Comparison of ENCODE assay signal across 9 cellular contexts in genomic region chr22:36026741-36027140, GRCh38. TPM values are rescaled to one million over a fixed set of nuclear protein-coding genes. Genes with fewer than 3 reads are reported as not detected.
DNase-seq lines count a peak whose midpoint lies in the region; ATAC-seq and TF ChIP-seq lines count a peak whose summit lies in the region.
"Had no signal": no experiment of that assay in that cellular context is flagged by ENCODE, and none has a peak within 500 bp of the region (broad histone marks: within the 10 kb centered on the region; RNA-seq: fewer than 3 reads in every experiment).

No MANE protein-coding gene starts in this region.

- peak overlapping the region; percentile 93 for H3K9ac ChIP-seq in GM23248

- peaks cover 8% of the 10 kb centered on the region for H3K9me3 Mint-ChIP-seq in glutamatergic neuron (ENCODE audit: unreplicated experiment)

- H3K4me1 ChIP-seq in GM23248 (ENCODE audit: insufficient read depth) = peaks cover 32% of the 10 kb centered on the region

- peak overlapping the region; percentile 95 for H3K4me3 Mint-ChIP-seq in glutamatergic neuron (ENCODE audit: unreplicated experiment)

- H3K27me3 Mint-ChIP-seq in glutamatergic neuron (ENCODE audit: unreplicated experiment) = peaks cover 2% of the 10 kb centered on the region

- no peaks in the 10 kb centered on the region for H4K20me1 ChIP-seq in GM23248 (ENCODE audit: insufficient read depth)

- peaks cover 42% of the 10 kb centered on the region for H3F3A ChIP-seq in GM23248 (ENCODE audit: insufficient read depth)

- peaks cover 64% of the 10 kb centered on the region for H3K79me2 ChIP-seq in GM23248 (ENCODE audit: insufficient read depth)

- no peaks in the 10 kb centered on the region for H3K36me3 ChIP-seq in GM23248 (ENCODE audit: low read depth)

- DNase-seq in GM23248 (peak; percentile 64), SK-MEL-5 (ENCODE audit: low read depth, low spot score) (peak; percentile 47), glutamatergic neuron (no peak), mesenteric fat pad (ENCODE audit: low spot score) (no peak)
- DNase-seq: activated CD8-positive, alpha-beta memory T cell treated with anti-CD3 and anti-CD28 coated beads for 24 hours had no signal

- H2AFZ ChIP-seq in GM23248 = no peak overlapping the region

- peaks cover 24% of the 10 kb centered on the region for H3K4me1 Mint-ChIP-seq in glutamatergic neuron (ENCODE audit: low read depth, unreplicated experiment)

- no peaks in the 10 kb centered on the region for H3K9me3 ChIP-seq in GM23248 (ENCODE audit: low read depth)

- peak overlapping the region; percentile 88 for H3K4me2 ChIP-seq in GM23248 (ENCODE audit: unreplicated experiment)

- H3K27ac ChIP-seq in GM23248 = peak overlapping the region; percentile 74
- H3K27ac ChIP-seq in skin epidermis = peak overlapping the region in 14 of 21 experiments; percentile 6 to 92 (median 55)

- no peaks in the 10 kb centered on the region for H3K9me2 ChIP-seq in GM23248 (ENCODE audit: insufficient read depth)

- H3K27me3 ChIP-seq in GM23248 (replicated peaks; ENCODE audit: insufficient read depth) = no peaks in the 10 kb centered on the region

- no peak for TF ChIP-seq CTCF in glutamatergic neuron (IDR thresholded peaks at IDR 0.05; ENCODE audit: partially characterized antibody, unreplicated experiment)

- no peaks in the 10 kb centered on the region for H3K36me3 Mint-ChIP-seq in glutamatergic neuron (ENCODE audit: unreplicated experiment)

- in situ Hi-C loops in GM23248 (cut with MboI) = no loop called here
- in situ Hi-C loops in SK-MEL-5 (cut with HindIII; ENCODE audit: low pct_unique_long_range_greater_than_20kb, low sequenced_read_pairs) = no loop called here

- H3K4me3 ChIP-seq in GM23248 (peak overlapping the region; percentile 98), skin epidermis (peak overlapping the region in 4 of 7 experiments; percentile 5 to 76 (median 73))

- peak overlapping the region; percentile 19 for H3K27ac Mint-ChIP-seq in glutamatergic neuron (ENCODE audit: unreplicated experiment)

- no peak for ATAC-seq in GM19397 (IDR thresholded peaks at IDR 0.05; ENCODE audit: unreplicated experiment)
- ATAC-seq in GM21390 (IDR thresholded peaks at IDR 0.05; ENCODE audit: unreplicated experiment) = no peak
- no peak for ATAC-seq in GM18870 (IDR thresholded peaks at IDR 0.05; ENCODE audit: unreplicated experiment)

RNA-seq across cellular contexts. Expression of gene RBFOX2, which starts 1.9 kb away (rescaled TPM):
- 136 and 139 TPM in 2 replicates for total RNA-seq in GM23248 (2014; rRNA removed; shearing (Covaris generic))
- 127 and 135 TPM in 2 replicates for polyA plus RNA-seq in GM23248 (2016; fragmentation: Nextera tagmentation; extraction: Ambion mirVana)
- total RNA-seq in SK-MEL-5 (2014; rRNA removed; shearing (Covaris generic)) = 53.6 and 57.0 TPM in 2 replicates
- 55.4 and 63.8 TPM in 2 replicates for polyA plus RNA-seq in SK-MEL-5 (2015; cell fraction: cytosol; rRNA removed)
- polyA plus RNA-seq in SK-MEL-5 (2015; cell fraction: nucleus; rRNA removed) = 63.8 and 71.1 TPM in 2 replicates
- total RNA-seq in glutamatergic neuron (ENCODE audit: unreplicated experiment) (380 TPM), mesenteric fat pad (50.1 TPM)

Comparison
In these comparisons a context has a peak if more than half of its experiments do, and no peak if none do; other contexts are left out.
1. DNase-seq: peak in GM23248 (single experiment) and SK-MEL-5 (single experiment); none in glutamatergic neuron (single experiment) and mesenteric fat pad (single experiment).